Comparison of ENCODE assay signal across 20 cellular contexts in the genomic region with DNA sequence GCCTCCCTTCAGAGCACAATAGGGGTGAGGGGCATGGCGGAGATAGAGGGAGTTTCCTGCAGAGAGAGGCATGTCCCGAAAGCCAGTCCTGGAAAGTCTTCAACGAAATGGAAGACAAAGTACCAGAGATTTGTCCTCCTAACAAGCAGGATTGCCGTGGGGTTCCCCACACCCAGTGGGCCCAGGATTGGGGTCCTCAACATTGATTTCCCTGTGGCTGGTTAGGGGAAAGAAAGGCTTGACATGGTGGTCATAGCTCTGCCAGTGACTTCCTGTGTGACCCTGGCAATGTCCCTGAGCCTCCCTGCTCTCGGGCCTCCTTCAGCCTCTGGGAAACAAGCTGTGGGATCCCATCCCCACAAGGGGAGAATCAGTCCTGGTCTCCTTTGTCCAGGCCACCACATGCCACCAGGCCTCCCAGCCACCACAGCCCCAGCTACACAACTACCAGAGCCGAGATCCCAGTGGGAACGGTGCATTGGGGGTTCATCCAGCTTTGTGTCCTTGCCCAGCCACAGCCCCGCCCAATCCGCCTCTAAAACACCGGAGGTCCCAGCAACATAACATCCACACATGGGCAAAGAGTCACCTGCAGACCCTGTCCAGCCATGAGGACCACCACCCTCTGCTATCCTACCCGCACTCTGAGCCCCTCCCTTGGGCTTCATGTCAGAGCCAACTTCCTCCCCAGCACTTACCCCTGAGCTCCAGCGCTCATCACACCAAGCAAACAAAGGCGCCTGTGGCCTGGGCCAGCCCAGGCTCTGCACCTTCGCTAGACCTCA.
"Had no signal": no experiment of that assay in that cellular context is flagged by ENCODE, and none has a peak within 500 bp of the region (broad histone marks: within the 10 kb centered on the region; RNA-seq: fewer than 3 reads in every experiment).

No MANE protein-coding gene starts in this region.

- H3K4me3 Mint-ChIP-seq: endodermal cell, natural killer cell, neural crest cell had no signal

- H3K27ac Mint-ChIP-seq: endodermal cell, natural killer cell had no signal

- H3K9me3 Mint-ChIP-seq: endodermal cell, neural crest cell had no signal

- H3K4me1 Mint-ChIP-seq: endodermal cell, neural crest cell had no signal

- H3K27ac ChIP-seq: heart left ventricle, pancreas, prostate gland, right lobe of liver, spleen had no signal

- H3K4me1 ChIP-seq: pancreas, prostate gland, spleen had no signal

- H3K9me3 ChIP-seq: mucosa of descending colon, pancreas, prostate gland, right lobe of liver had no signal

- ATAC-seq: mucosa of descending colon, pancreas had no signal

- DNase-seq: effector CD4-positive, alpha-beta T cell; endodermal cell; erythroblast; heart left ventricle; hippocampal formation; kidney glomerular epithelial cell; mucosa of descending colon; natural killer cell; nucleus accumbens; pancreas; right lobe of liver; spleen; stimulated activated CD4-positive, alpha-beta T cell treated with anti-CD3 and anti-CD28 coated beads, Interleukin-15, amount 100 ng/mL, for 24 hours; stimulated activated CD4-positive, alpha-beta T cell treated with anti-CD3 and anti-CD28 coated beads, Interleukin-1b, Interleukin-23, amount 100 ng/mL, for 48 hours; stimulated activated CD4-positive, alpha-beta T cell treated with anti-CD3 and anti-CD28 coated beads, Interleukin-4, amount 100 ng/mL, for 4 hours; stimulated activated naive CD4-positive, alpha-beta T cell treated with Interleukin-2 at 50 U/mL for 16 hours; trophoblast cell had no signal

- H3K4me3 ChIP-seq: coronary artery, heart left ventricle, mucosa of descending colon, pancreas, prostate gland, right lobe of liver, spleen had no signal

- H3K36me3 ChIP-seq: heart left ventricle, pancreas, prostate gland, right lobe of liver, spleen had no signal

- H3K27me3 ChIP-seq: pancreas, right lobe of liver had no signal
